ENCODE assay signal across 1 cellular context in the genomic region with DNA sequence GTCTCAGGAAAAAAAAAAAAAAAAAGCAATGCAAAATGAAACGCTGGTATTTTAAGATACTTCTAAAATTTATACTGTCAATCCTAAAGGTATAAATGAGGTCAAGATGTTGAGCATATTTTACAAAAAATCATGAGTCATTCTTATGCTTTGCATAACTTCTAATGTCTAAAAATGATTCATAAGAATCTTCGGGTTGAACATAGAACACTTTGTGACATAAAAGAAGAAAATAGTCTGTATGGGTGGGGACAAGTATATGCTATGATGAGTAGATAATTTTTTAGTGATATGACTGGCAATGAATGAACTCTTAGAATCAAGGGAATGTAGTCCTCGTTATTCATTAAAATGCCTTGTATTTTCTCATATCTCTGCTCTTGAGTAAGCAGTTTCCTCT.
TF ChIP-seq lines count a peak whose summit lies in the region.

No MANE protein-coding gene starts in this region.

TF ChIP-seq in SK-N-SH, 30 proteins besides CTCF, POLR2A, EP300 and RAD21 (continued from another document):
- TF ChIP-seq TCF12 (IDR thresholded peaks at IDR 0.05), result peak; percentile 89
- TF ChIP-seq, protein P1, sequence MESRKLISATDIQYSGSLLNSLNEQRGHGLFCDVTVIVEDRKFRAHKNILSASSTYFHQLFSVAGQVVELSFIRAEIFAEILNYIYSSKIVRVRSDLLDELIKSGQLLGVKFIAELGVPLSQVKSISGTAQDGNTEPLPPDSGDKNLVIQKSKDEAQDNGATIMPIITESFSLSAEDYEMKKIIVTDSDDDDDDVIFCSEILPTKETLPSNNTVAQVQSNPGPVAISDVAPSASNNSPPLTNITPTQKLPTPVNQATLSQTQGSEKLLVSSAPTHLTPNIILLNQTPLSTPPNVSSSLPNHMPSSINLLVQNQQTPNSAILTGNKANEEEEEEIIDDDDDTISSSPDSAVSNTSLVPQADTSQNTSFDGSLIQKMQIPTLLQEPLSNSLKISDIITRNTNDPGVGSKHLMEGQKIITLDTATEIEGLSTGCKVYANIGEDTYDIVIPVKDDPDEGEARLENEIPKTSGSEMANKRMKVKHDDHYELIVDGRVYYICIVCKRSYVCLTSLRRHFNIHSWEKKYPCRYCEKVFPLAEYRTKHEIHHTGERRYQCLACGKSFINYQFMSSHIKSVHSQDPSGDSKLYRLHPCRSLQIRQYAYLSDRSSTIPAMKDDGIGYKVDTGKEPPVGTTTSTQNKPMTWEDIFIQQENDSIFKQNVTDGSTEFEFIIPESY (IDR thresholded peaks at IDR 0.05; ENCODE audit: borderline replicate concordance, low read depth), result no peak
- TF ChIP-seq RXRA (IDR thresholded peaks at IDR 0.05; ENCODE audit: borderline replicate concordance, low read depth), result peak; percentile 50; the same call in 1 of the 2 replicates
- no peak for TF ChIP-seq SMC3 (IDR thresholded peaks at IDR 0.05; ENCODE audit: low read depth, low read length)
- TF ChIP-seq FOSL2 (IDR thresholded peaks at IDR 0.05; ENCODE audit: borderline replicate concordance, low read depth), result peak; percentile 87
- no peak for TF ChIP-seq FOXJ3 (CRISPR knock-in tag; IDR thresholded peaks at IDR 0.05)
- peak; percentile 66; the same call in 1 of the 2 replicates for TF ChIP-seq TEAD4 (IDR thresholded peaks at IDR 0.05; ENCODE audit: borderline replicate concordance, insufficient read depth)
- TF ChIP-seq GABPA (IDR thresholded peaks at IDR 0.05; ENCODE audit: low read depth), result no peak
- TF ChIP-seq JUND (IDR thresholded peaks at IDR 0.05), result peak; percentile 77
- TF ChIP-seq CHD2 (IDR thresholded peaks at IDR 0.05; ENCODE audit: low read length, partially characterized antibody), result no peak
- TF ChIP-seq, protein P2, sequence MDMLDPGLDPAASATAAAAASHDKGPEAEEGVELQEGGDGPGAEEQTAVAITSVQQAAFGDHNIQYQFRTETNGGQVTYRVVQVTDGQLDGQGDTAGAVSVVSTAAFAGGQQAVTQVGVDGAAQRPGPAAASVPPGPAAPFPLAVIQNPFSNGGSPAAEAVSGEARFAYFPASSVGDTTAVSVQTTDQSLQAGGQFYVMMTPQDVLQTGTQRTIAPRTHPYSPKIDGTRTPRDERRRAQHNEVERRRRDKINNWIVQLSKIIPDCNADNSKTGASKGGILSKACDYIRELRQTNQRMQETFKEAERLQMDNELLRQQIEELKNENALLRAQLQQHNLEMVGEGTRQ (IDR thresholded peaks at IDR 0.05; ENCODE audit: borderline replicate concordance, low read depth, low read length), result no peak
TF ChIP-seq in SK-N-SH: peak in this region for 10.
